ENCODE assay signal across 8 cellular contexts in genomic region chr16:58126451-58126968, GRCh38. TPM values are rescaled to one million over a fixed set of nuclear protein-coding genes. Genes with fewer than 3 reads are reported as not detected.
DNase-seq lines count a peak whose midpoint lies in the region; ATAC-seq and TF ChIP-seq lines count a peak whose summit lies in the region.

No MANE protein-coding gene starts in this region.

- TF ChIP-seq CTCF in left ventricle myocardium inferior (IDR thresholded peaks at IDR 0.05; ENCODE audit: borderline replicate concordance): no peak
- no peak for TF ChIP-seq CTCF in body of pancreas (IDR thresholded peaks at IDR 0.05)
- no peak for TF ChIP-seq CTCF in vagina (IDR thresholded peaks at IDR 0.05)

- TF ChIP-seq POLR2A in body of pancreas (IDR thresholded peaks at IDR 0.05) (no peak), vagina (IDR thresholded peaks at IDR 0.05) (no peak)

- peak overlapping the region; percentile 97 for H3K4me3 ChIP-seq in left ventricle myocardium inferior
- H3K4me3 ChIP-seq in body of pancreas: no peak overlapping the region
- H3K4me3 ChIP-seq in muscle layer of colon (ENCODE audit: low read depth in 1 of 2, low read length in 2 of 2): peak overlapping the region in 1 of 2 donors; percentile 84
- peak overlapping the region; percentile 68 to 96 for H3K4me3 ChIP-seq in vagina

- 11 to 15% methylated on average over 4 of the region's 4 CpGs for WGBS in body of pancreas, 2 donors

- peaks cover 78% of the 10 kb centered on the region for H3K4me1 ChIP-seq in left ventricle myocardium inferior
- H3K4me1 ChIP-seq in body of pancreas: peaks cover 52% of the 10 kb centered on the region
- peaks cover 48% of the 10 kb centered on the region for H3K4me1 ChIP-seq in muscle layer of colon (ENCODE audit: insufficient read depth, low read length)
- H3K4me1 ChIP-seq in vagina: peaks cover 62% of the 10 kb centered on the region

- no peak for ATAC-seq in body of pancreas

- peaks cover 8% of the 10 kb centered on the region for H3K9me3 ChIP-seq in left ventricle myocardium inferior (replicated peaks)
- no peaks in the 10 kb centered on the region for H3K9me3 ChIP-seq in body of pancreas
- H3K9me3 ChIP-seq in muscle layer of colon (ENCODE audit: low read length): no peaks in the 10 kb centered on the region
- no peaks in the 10 kb centered on the region for H3K9me3 ChIP-seq in vagina

- DNase-seq in left ventricle myocardium inferior (no peak), cardiac septum (ENCODE audit: low spot score) (no peak), body of pancreas (no peak), vagina (ENCODE audit: extremely low spot score in 2 of 2) (no peak), NCI-H526 treated with DMSO at 0.1 percent for 48 hours (lab: John Stamatoyannopoulos, UW) (no peak), mucosa of gallbladder (ENCODE audit: low spot score) (no peak)
- no peak for DNase-seq in effector CD4-positive, alpha-beta T cell

- H3K9ac ChIP-seq in muscle layer of colon (ENCODE audit: low read length): peak overlapping the region; percentile 51

- H3K27ac ChIP-seq in left ventricle myocardium inferior (replicated peaks): peak overlapping the region; percentile 96
- peak overlapping the region in 3 of 4 donors; percentile 56 to 94 (median 78) for H3K27ac ChIP-seq in body of pancreas
- peak overlapping the region; percentile 22 for H3K27ac ChIP-seq in muscle layer of colon (ENCODE audit: low read depth, low read length)
- H3K27ac ChIP-seq in vagina: peak overlapping the region; percentile 74

- H3K27me3 ChIP-seq in left ventricle myocardium inferior (ENCODE audit: low read depth): no peaks in the 10 kb centered on the region
- H3K27me3 ChIP-seq in body of pancreas: no peaks in the 10 kb centered on the region
- no peaks in the 10 kb centered on the region for H3K27me3 ChIP-seq in muscle layer of colon (ENCODE audit: control insufficient read depth in 1 of 2, insufficient read depth in 2 of 2, low read length in 2 of 2)
- H3K27me3 ChIP-seq in vagina: no peaks in the 10 kb centered on the region

- intact Hi-C loops in left ventricle myocardium inferior (cut with micrococcal nuclease) (loop anchor here (5.0 kb wide), 1 partner anchor 94 kb away; no protein-coding TSS in a partner anchor), cardiac septum (cut with DNase I) (loop anchor here (2.0 kb wide), 1 partner anchor 100 kb away; no protein-coding TSS in a partner anchor), body of pancreas (cut with DNase I) (no loop called here), vagina (cut with DNase I) (loop anchor here (10.0 kb wide), 1 partner anchor 392 kb away; the partner anchor contains the start of gene KATNB1)

- no peaks in the 10 kb centered on the region for H3K36me3 ChIP-seq in left ventricle myocardium inferior
- H3K36me3 ChIP-seq in body of pancreas (replicated peaks in 1 of 2; ENCODE audit: insufficient read depth in 1 of 2, low read depth in 2 of 2): no peaks in the 10 kb centered on the region
- H3K36me3 ChIP-seq in muscle layer of colon (ENCODE audit: insufficient read depth, low read length): no peaks in the 10 kb centered on the region
- no peaks in the 10 kb centered on the region for H3K36me3 ChIP-seq in vagina

RNA-seq across cellular contexts. Expression of gene CFAP20, which starts 2.7 kb away (rescaled TPM):
- total RNA-seq in left ventricle myocardium inferior: 34.5 TPM
- 36.7 TPM for total RNA-seq in cardiac septum
- 10 to 100 TPM; 11.9 to 33.2 TPM for total RNA-seq in body of pancreas
- total RNA-seq in vagina: 72.7 TPM
- total RNA-seq in mucosa of gallbladder: 20.9 TPM

Comparison
In these comparisons a context has a peak if more than half of its experiments do, and no peak if none do; other contexts are left out.
1. H3K27ac ChIP-seq: peak in every context shown above with its lines; median percentile 96 in left ventricle myocardium inferior; 78 in body of pancreas; 74 in vagina; 22 in muscle layer of colon.
2. H3K4me3 ChIP-seq: peak in left ventricle myocardium inferior (single experiment) and vagina (2 of 2); none in body of pancreas (0 of 2).